1 cellular context compared by ENCODE assay signal in the genomic region with DNA sequence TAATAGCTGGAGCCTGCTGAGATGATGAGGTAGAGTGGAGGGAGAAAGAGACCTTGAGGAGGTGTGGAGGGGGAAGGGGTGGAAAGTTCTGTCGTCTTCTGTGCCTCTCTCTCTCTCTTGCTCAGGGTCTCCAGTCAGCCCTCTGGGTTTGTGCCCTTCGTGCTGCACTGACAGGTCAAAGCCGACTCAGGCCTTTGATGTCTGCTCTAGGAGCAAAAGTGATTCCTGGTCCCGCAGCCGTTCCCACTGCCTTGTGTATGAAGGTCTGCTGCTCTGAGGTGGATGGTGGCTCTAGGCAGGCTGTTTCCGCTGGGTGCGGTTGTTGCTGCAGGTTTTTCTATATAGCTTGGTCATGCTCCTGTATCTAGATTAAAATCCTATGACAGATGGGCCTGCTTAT.
A peak's percentile ranks its signal among the peaks of the same experiment; 100 is the strongest.
TF ChIP-seq lines count a peak whose summit lies in the region.

No MANE protein-coding gene starts in this region.

TF ChIP-seq in HepG2, 621 proteins besides CTCF, POLR2A, EP300 and RAD21 (continued from another document and continues in another):
- TF ChIP-seq CEBPG (CRISPR knock-in tag; IDR thresholded peaks at IDR 0.05) (no peak), MTF1 (CRISPR knock-in tag; IDR thresholded peaks at IDR 0.05) (no peak), ZMYM3 (CRISPR knock-in tag; IDR thresholded peaks at IDR 0.05) (peak; percentile 33; the same call in 1 of the 2 replicates), FIP1L1 (IDR thresholded peaks at IDR 0.05; ENCODE audit: borderline replicate concordance, insufficient read depth, low read depth, low read length) (no peak), ZSCAN22 (CRISPR knock-in tag; IDR thresholded peaks at IDR 0.05) (no peak), KLF15 (CRISPR knock-in tag; IDR thresholded peaks at IDR 0.05; ENCODE audit: borderline replicate concordance) (no peak), ZNF280B (CRISPR knock-in tag; IDR thresholded peaks at IDR 0.05; ENCODE audit: borderline replicate concordance) (no peak), STAT5B (CRISPR knock-in tag; IDR thresholded peaks at IDR 0.05) (no peak), ZNF543 (CRISPR knock-in tag; IDR thresholded peaks at IDR 0.05) (no peak), ZNF670 (CRISPR knock-in tag; IDR thresholded peaks at IDR 0.05; ENCODE audit: borderline replicate concordance) (no peak), DPF2 (CRISPR knock-in tag; IDR thresholded peaks at IDR 0.05; ENCODE audit: borderline replicate concordance, low read depth) (no peak), SMAD3 (CRISPR knock-in tag; IDR thresholded peaks at IDR 0.05) (no peak), KDM6A (CRISPR knock-in tag; IDR thresholded peaks at IDR 0.05; ENCODE audit: low read depth) (no peak), HNF4A (CRISPR knock-in tag; IDR thresholded peaks at IDR 0.05) (peak; percentile 53; the same call in 1 of the 2 replicates), SAP130 (CRISPR knock-in tag; IDR thresholded peaks at IDR 0.05; ENCODE audit: low read depth) (peak; percentile 62), MXI1 (IDR thresholded peaks at IDR 0.05; ENCODE audit: borderline replicate concordance, low read depth, low read length) (no peak), SMARCC2 (IDR thresholded peaks at IDR 0.05) (no peak), GATAD2A (CRISPR knock-in tag; IDR thresholded peaks at IDR 0.05) (peak; percentile 34; the same call in 1 of the 2 replicates), HNF1A (IDR thresholded peaks at IDR 0.05; ENCODE audit: low read depth) (peak; percentile 40; the same call in 1 of the 2 replicates), HNF1A (CRISPR knock-in tag; IDR thresholded peaks at IDR 0.05; ENCODE audit: borderline replicate concordance) (no peak), ZNF251 (CRISPR knock-in tag; IDR thresholded peaks at IDR 0.05) (no peak), MAF1 (CRISPR knock-in tag; IDR thresholded peaks at IDR 0.05; ENCODE audit: borderline replicate concordance) (no peak), NFIB (CRISPR knock-in tag; IDR thresholded peaks at IDR 0.05; ENCODE audit: borderline replicate concordance) (no peak), ZNF230 (CRISPR knock-in tag; IDR thresholded peaks at IDR 0.05) (no peak), ZNF7 (CRISPR knock-in tag; IDR thresholded peaks at IDR 0.05) (no peak), ZNF800 (CRISPR knock-in tag; IDR thresholded peaks at IDR 0.05) (no peak), ZNF414 (CRISPR knock-in tag; IDR thresholded peaks at IDR 0.05) (no peak), ZSCAN20 (CRISPR knock-in tag; IDR thresholded peaks at IDR 0.05; ENCODE audit: borderline replicate concordance) (no peak), ZNF350 (CRISPR knock-in tag; IDR thresholded peaks at IDR 0.05; ENCODE audit: borderline replicate concordance, low read depth) (no peak), FOXC1 (CRISPR knock-in tag; IDR thresholded peaks at IDR 0.05; ENCODE audit: borderline replicate concordance) (no peak), ZBTB4 (CRISPR knock-in tag; IDR thresholded peaks at IDR 0.05; ENCODE audit: borderline replicate concordance) (no peak), USF2 (IDR thresholded peaks at IDR 0.05; ENCODE audit: low read depth, low read length) (no peak), USF2 (CRISPR knock-in tag; IDR thresholded peaks at IDR 0.05; ENCODE audit: borderline replicate concordance) (no peak), TCF7 (IDR thresholded peaks at IDR 0.05; ENCODE audit: low read depth) (peak; percentile 84), NFKBIZ (CRISPR knock-in tag; IDR thresholded peaks at IDR 0.05) (no peak), SMC3 (IDR thresholded peaks at IDR 0.05; ENCODE audit: low read length) (no peak)
- TF ChIP-seq, protein P1, sequence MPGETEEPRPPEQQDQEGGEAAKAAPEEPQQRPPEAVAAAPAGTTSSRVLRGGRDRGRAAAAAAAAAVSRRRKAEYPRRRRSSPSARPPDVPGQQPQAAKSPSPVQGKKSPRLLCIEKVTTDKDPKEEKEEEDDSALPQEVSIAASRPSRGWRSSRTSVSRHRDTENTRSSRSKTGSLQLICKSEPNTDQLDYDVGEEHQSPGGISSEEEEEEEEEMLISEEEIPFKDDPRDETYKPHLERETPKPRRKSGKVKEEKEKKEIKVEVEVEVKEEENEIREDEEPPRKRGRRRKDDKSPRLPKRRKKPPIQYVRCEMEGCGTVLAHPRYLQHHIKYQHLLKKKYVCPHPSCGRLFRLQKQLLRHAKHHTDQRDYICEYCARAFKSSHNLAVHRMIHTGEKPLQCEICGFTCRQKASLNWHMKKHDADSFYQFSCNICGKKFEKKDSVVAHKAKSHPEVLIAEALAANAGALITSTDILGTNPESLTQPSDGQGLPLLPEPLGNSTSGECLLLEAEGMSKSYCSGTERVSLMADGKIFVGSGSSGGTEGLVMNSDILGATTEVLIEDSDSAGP (CRISPR knock-in tag; IDR thresholded peaks at IDR 0.05; ENCODE audit: borderline replicate concordance): no peak
- TF ChIP-seq, protein P2, sequence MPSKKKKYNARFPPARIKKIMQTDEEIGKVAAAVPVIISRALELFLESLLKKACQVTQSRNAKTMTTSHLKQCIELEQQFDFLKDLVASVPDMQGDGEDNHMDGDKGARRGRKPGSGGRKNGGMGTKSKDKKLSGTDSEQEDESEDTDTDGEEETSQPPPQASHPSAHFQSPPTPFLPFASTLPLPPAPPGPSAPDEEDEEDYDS (CRISPR knock-in tag; IDR thresholded peaks at IDR 0.05): no peak
- TF ChIP-seq, protein P3, sequence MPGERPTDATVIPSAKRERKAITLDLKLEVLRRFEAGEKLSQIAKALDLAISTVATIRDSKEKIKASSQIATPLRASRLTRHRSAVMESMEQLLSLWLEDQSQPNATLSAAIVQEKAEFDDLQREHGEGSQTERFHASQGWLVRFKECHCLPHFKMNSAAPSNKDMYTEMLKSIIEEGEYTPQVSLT (CRISPR knock-in tag; IDR thresholded peaks at IDR 0.05; ENCODE audit: borderline replicate concordance, low read depth): no peak
- TF ChIP-seq, protein P4, sequence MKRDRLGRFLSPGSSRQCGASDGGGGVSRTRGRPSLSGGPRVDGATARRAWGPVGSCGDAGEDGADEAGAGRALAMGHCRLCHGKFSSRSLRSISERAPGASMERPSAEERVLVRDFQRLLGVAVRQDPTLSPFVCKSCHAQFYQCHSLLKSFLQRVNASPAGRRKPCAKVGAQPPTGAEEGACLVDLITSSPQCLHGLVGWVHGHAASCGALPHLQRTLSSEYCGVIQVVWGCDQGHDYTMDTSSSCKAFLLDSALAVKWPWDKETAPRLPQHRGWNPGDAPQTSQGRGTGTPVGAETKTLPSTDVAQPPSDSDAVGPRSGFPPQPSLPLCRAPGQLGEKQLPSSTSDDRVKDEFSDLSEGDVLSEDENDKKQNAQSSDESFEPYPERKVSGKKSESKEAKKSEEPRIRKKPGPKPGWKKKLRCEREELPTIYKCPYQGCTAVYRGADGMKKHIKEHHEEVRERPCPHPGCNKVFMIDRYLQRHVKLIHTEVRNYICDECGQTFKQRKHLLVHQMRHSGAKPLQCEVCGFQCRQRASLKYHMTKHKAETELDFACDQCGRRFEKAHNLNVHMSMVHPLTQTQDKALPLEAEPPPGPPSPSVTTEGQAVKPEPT (CRISPR knock-in tag; IDR thresholded peaks at IDR 0.05; ENCODE audit: low read depth): no peak
